ENCODE assay signal across 13 cellular contexts in genomic region chr1:24562625-24563024, GRCh38. TPM values are rescaled to one million over a fixed set of nuclear protein-coding genes. Genes with fewer than 3 reads are reported as not detected.
DNase-seq lines count a peak whose midpoint lies in the region; FAIRE-seq and TF ChIP-seq lines count a peak whose summit lies in the region.
"Had no signal": no experiment of that assay in that cellular context is flagged by ENCODE, and none has a peak within 500 bp of the region (broad histone marks: within the 10 kb centered on the region; RNA-seq: fewer than 3 reads in every experiment).

No MANE protein-coding gene starts in this region.

- DNase-seq in DMS79 (lab: John Stamatoyannopoulos, UW) = peak; percentile 60
- peak; percentile 65 for DNase-seq in NCI-H1105 (lab: John Stamatoyannopoulos, UW)
- DNase-seq in RCC 7860 (ENCODE audit: low spot score) = peak; percentile 56
- peak; percentile 60 for DNase-seq in left kidney (ENCODE audit: low read depth, low spot score)
- DNase-seq in endodermal cell = no peak
- DNase-seq in activated gamma-delta T cell treated with Interleukin-2 at 50 U/mL for 16 hours = no peak
- DNase-seq in right atrium auricular region (ENCODE audit: low spot score) = no peak
- no peak for DNase-seq in HTR-8/SVneo (ENCODE audit: insufficient read length, low spot score)

- no peak overlapping the region for H3K27ac ChIP-seq in endodermal cell (ENCODE audit: low read depth, low read length)
- H3K27ac ChIP-seq in right atrium auricular region = no peak overlapping the region
- H3K27ac ChIP-seq: C4-2B, left lung, thoracic aorta had no signal

- TF ChIP-seq CTCF in endodermal cell (conservative IDR thresholded peaks at IDR 0.05) (no peak), right atrium auricular region (IDR thresholded peaks at IDR 0.05) (no peak)

- no peak overlapping the region for H3K27ac Mint-ChIP-seq in endodermal cell
- H3K27ac Mint-ChIP-seq: activated T-helper 17 cell treated with anti-CD3 and anti-CD28 coated beads, Interleukin-2, amount 50 U/mL, for 72 hours had no signal

- peaks cover 12% of the 10 kb centered on the region for H3K4me1 Mint-ChIP-seq in endodermal cell

- H3K27me3 ChIP-seq in endodermal cell (ENCODE audit: control insufficient read depth, insufficient read depth, low read length, poor library complexity, severe bottlenecking) (peaks cover 9% of the 10 kb centered on the region), right atrium auricular region (no peaks in the 10 kb centered on the region)

- H3K9me3 Mint-ChIP-seq in endodermal cell = peaks cover 1% of the 10 kb centered on the region
- H3K9me3 Mint-ChIP-seq: activated T-helper 17 cell treated with anti-CD3 and anti-CD28 coated beads, Interleukin-2, amount 50 U/mL, for 72 hours; neural crest cell had no signal

- H3K9ac ChIP-seq in endodermal cell (ENCODE audit: extremely low read depth, low read length, poor library complexity, severe bottlenecking) = no peak overlapping the region

- no peaks in the 10 kb centered on the region for H3K9me3 ChIP-seq in endodermal cell (ENCODE audit: control insufficient read depth, low read length)
- no peaks in the 10 kb centered on the region for H3K9me3 ChIP-seq in right atrium auricular region
- H3K9me3 ChIP-seq: left lung, thoracic aorta had no signal

- H3K36me3 ChIP-seq in endodermal cell (ENCODE audit: control insufficient read depth, insufficient read depth, low read length) (no peaks in the 10 kb centered on the region), right atrium auricular region (no peaks in the 10 kb centered on the region)
- H3K36me3 ChIP-seq: left lung, thoracic aorta had no signal

- H3K4me1 ChIP-seq in endodermal cell (ENCODE audit: control insufficient read depth, insufficient read depth, low read length) (peaks cover 4% of the 10 kb centered on the region), right atrium auricular region (peaks cover 0 to 5% of the 10 kb centered on the region in 2 donors)

- no peak overlapping the region for H3K4me3 ChIP-seq in endodermal cell (ENCODE audit: low read length)
- no peak overlapping the region for H3K4me3 ChIP-seq in right atrium auricular region
- H3K4me3 ChIP-seq: left lung, thoracic aorta had no signal

- FAIRE-seq in RCC 7860 (lab: Jason Lieb, UNC) = no peak
- FAIRE-seq in HTR-8/SVneo (lab: Jason Lieb, UNC) = no peak

- peaks cover 9% of the 10 kb centered on the region for H3K27me3 Mint-ChIP-seq in endodermal cell (ENCODE audit: insufficient read depth)
- H3K27me3 Mint-ChIP-seq: activated T-helper 17 cell treated with anti-CD3 and anti-CD28 coated beads, Interleukin-2, amount 50 U/mL, for 72 hours had no signal

- no peak overlapping the region for H3K4me3 Mint-ChIP-seq in endodermal cell
- H3K4me3 Mint-ChIP-seq: activated T-helper 17 cell treated with anti-CD3 and anti-CD28 coated beads, Interleukin-2, amount 50 U/mL, for 72 hours; neural crest cell had no signal

- no peaks in the 10 kb centered on the region for H3K36me3 Mint-ChIP-seq in endodermal cell (ENCODE audit: low read depth)

RNA-seq across cellular contexts. Expression of gene NCMAP, which starts 6.7 kb away (rescaled TPM):
- total RNA-seq in endodermal cell = under 1 TPM; 0.15 to 0.42 TPM
- not detected for polyA plus RNA-seq in endodermal cell (2013, experiment 1 of 2)
- not detected for polyA plus RNA-seq in endodermal cell (2013, experiment 2 of 2)
- total RNA-seq in right atrium auricular region = under 1 TPM; 0.16 to 0.22 TPM
- total RNA-seq: activated T-helper 17 cell treated with anti-CD3 and anti-CD28 coated beads, Interleukin-2, amount 50 U/mL, for 72 hours; neural crest cell had no signal

RNA-seq across cellular contexts. Expression of gene RCAN3, which starts 60.0 kb away (rescaled TPM):
- total RNA-seq in endodermal cell = 10 to 100 TPM; 31.9 to 36.8 TPM
- 10.5 TPM for polyA plus RNA-seq in endodermal cell (2013, experiment 1 of 2)
- polyA plus RNA-seq in endodermal cell (2013, experiment 2 of 2) = 11.3 TPM
- 1 to 10 TPM; 5.0 to 7.5 TPM for total RNA-seq in right atrium auricular region

Comparison
In these comparisons a context has a peak if more than half of its experiments do, and no peak if none do; other contexts are left out.
1. DNase-seq: peak in DMS79 (single experiment), NCI-H1105 (single experiment), RCC 7860 (single experiment) and left kidney (single experiment); none in endodermal cell (single experiment), activated gamma-delta T cell treated with Interleukin-2 at 50 U/mL for 16 hours (single experiment), right atrium auricular region (single experiment) and HTR-8/SVneo (single experiment).